In genomic region chr20:8438748-8439147, GRCh38 we compare ENCODE assay signal across 26 cellular contexts.
"Had no signal": no experiment of that assay in that cellular context is flagged by ENCODE, and none has a peak within 500 bp of the region (broad histone marks: within the 10 kb centered on the region; RNA-seq: fewer than 3 reads in every experiment).

No MANE protein-coding gene starts in this region.

- H3K4me1 Mint-ChIP-seq: activated naive CD4-positive, alpha-beta T cell treated with anti-CD3 and anti-CD28 coated beads, Interleukin-2, amount 50 U/mL, for 24 hours; T-helper 17 cell had no signal

- H3K36me3 Mint-ChIP-seq: activated naive CD4-positive, alpha-beta T cell treated with anti-CD3 and anti-CD28 coated beads, Interleukin-2, amount 50 U/mL, for 24 hours; WTC11 had no signal

- H3K4me1 ChIP-seq: breast epithelium had no signal

- H3K4me3 ChIP-seq: breast epithelium had no signal

- H3K9me3 Mint-ChIP-seq: activated naive CD4-positive, alpha-beta T cell treated with anti-CD3 and anti-CD28 coated beads, Interleukin-2, amount 50 U/mL, for 24 hours; activated T-helper 1 cell treated with anti-CD3 and anti-CD28 coated beads, Interleukin-12 subunit alpha, Interleukin-12 subunit beta, Interleukin-2, Interleukin-4 antibody, amounts not matched to agents 30 ng/mL and 10 ng/mL and 1 ng/mL, durations not matched to agents 14 hours and 24 hours and 36 hours; WTC11 had no signal

- H3K36me3 ChIP-seq: breast epithelium had no signal

- DNase-seq: activated CD4-positive, alpha-beta T cell treated with anti-CD3 and anti-CD28 coated beads for 48 hours; activated CD4-positive, alpha-beta T cell treated with anti-CD3 and anti-CD28 coated beads, Interleukin-2, amount 50 U/mL, for 4 hours; activated CD4-positive, CD25-positive, alpha-beta regulatory T cell treated with anti-CD3 and anti-CD28 coated beads, Interleukin-2, amount 50 U/mL, for 72 hours; activated CD8-positive, alpha-beta memory T cell treated with anti-CD3 and anti-CD28 coated beads, Interleukin-2, amount 50 U/mL, for 48 hours; activated CD8-positive, alpha-beta T cell treated with anti-CD3 and anti-CD28 coated beads, Interleukin-2, amount 10 ng/mL, durations not matched to agents 7 days and 5 days; activated effector memory CD4-positive, alpha-beta T cell treated with Interleukin-2 at 50 U/mL for 16 hours; activated naive CD4-positive, alpha-beta T cell; activated T-cell treated with anti-CD3 and anti-CD28 coated beads, Interleukin-2, amount 50 U/mL, for 1 hour; aorta; central memory CD4-positive, alpha-beta T cell; KG1; NCI-H1092; NCI-H1436; NCI-H1694 treated with DMSO at 0.1 percent for 48 hours; NCI-H2029 treated with DMSO at 0.1 percent for 48 hours; NCI-H446; NCI-H526; PC-3; SIG-M5; T-helper 17 cell; T-helper 9 cell had no signal

- H3K4me3 Mint-ChIP-seq: activated CD8-positive, alpha-beta T cell treated with anti-CD3 and anti-CD28 coated beads, Interleukin-2, amount 10 ng/mL, durations not matched to agents 7 days and 5 days; activated naive CD4-positive, alpha-beta T cell treated with anti-CD3 and anti-CD28 coated beads, Interleukin-2, amount 50 U/mL, for 24 hours; activated T-helper 1 cell treated with anti-CD3 and anti-CD28 coated beads, Interleukin-12 subunit alpha, Interleukin-12 subunit beta, Interleukin-2, Interleukin-4 antibody, amounts not matched to agents 30 ng/mL and 10 ng/mL and 1 ng/mL, durations not matched to agents 14 hours and 24 hours and 36 hours; T-helper 17 cell; WTC11 had no signal

- H3K27me3 ChIP-seq: breast epithelium had no signal

- H3K27ac ChIP-seq: breast epithelium had no signal

- ATAC-seq: activated CD8-positive, alpha-beta T cell treated with anti-CD3 and anti-CD28 coated beads, Interleukin-2, amount 10 ng/mL, durations not matched to agents 7 days and 5 days; PC-3; T-helper 17 cell; WTC11 had no signal

- FAIRE-seq: RCC 7860 had no signal

- H3K9me3 ChIP-seq: breast epithelium had no signal

- H3K27me3 Mint-ChIP-seq: activated naive CD4-positive, alpha-beta T cell treated with anti-CD3 and anti-CD28 coated beads, Interleukin-2, amount 50 U/mL, for 24 hours; T-helper 17 cell had no signal
